Comparison of ENCODE assay signal across 11 cellular contexts in genomic region chr12:120540445-120540844, GRCh38.
A peak's percentile ranks its signal among the peaks of the same experiment; 100 is the strongest.
DNase-seq lines count a peak whose midpoint lies in the region; ATAC-seq and TF ChIP-seq lines count a peak whose summit lies in the region.
"Had no signal": no experiment of that assay in that cellular context is flagged by ENCODE, and none has a peak within 500 bp of the region (broad histone marks: within the 10 kb centered on the region; RNA-seq: fewer than 3 reads in every experiment).

No MANE protein-coding gene starts in this region.

- H3K27ac ChIP-seq in coronary artery = peak overlapping the region; percentile 96 to 100

- peak; percentile 50 for DNase-seq in AG10803 (ENCODE audit: low read depth)
- peak; percentile 8 to 42 for DNase-seq in NOMO-1 (lab: John Stamatoyannopoulos, UW; ENCODE audit: unreplicated experiment in 2 of 2)
- no peak for DNase-seq in coronary artery (ENCODE audit: low spot score)
- no peak for DNase-seq in nephron progenitor cell
- no peak for DNase-seq in anterior cingulate cortex (lab: John Stamatoyannopoulos, UW)
- DNase-seq in hippocampal formation (lab: John Stamatoyannopoulos, UW) = no peak
- DNase-seq: amygdala, NCI-H345, T1000 had no signal

- H3K4me3 Mint-ChIP-seq in nephron progenitor cell = no peak overlapping the region

- H3K4me1 Mint-ChIP-seq in nephron progenitor cell = peaks cover 36% of the 10 kb centered on the region

- no peaks in the 10 kb centered on the region for H3K9me3 Mint-ChIP-seq in nephron progenitor cell

- peaks cover 72% of the 10 kb centered on the region for H3K36me3 Mint-ChIP-seq in nephron progenitor cell (ENCODE audit: low read depth)

- H3K27ac Mint-ChIP-seq in nephron progenitor cell = peak overlapping the region; percentile 55

- TF ChIP-seq CTCF in AG10803 (conservative IDR thresholded peaks at IDR 0.05; ENCODE audit: low read length) = no peak
- no peak for TF ChIP-seq CTCF in coronary artery (IDR thresholded peaks at IDR 0.05)
- TF ChIP-seq CTCF in nephron progenitor cell (IDR thresholded peaks at IDR 0.05) = no peak

- ATAC-seq in HG03378 (IDR thresholded peaks at IDR 0.05; ENCODE audit: unreplicated experiment) = no peak
- ATAC-seq in GM21737 (IDR thresholded peaks at IDR 0.05; ENCODE audit: unreplicated experiment) = no peak

- no peaks in the 10 kb centered on the region for H3K27me3 Mint-ChIP-seq in nephron progenitor cell (ENCODE audit: low read depth, poor library complexity)

- H3K4me3 ChIP-seq in AG10803 (ENCODE audit: low read length) (no peak overlapping the region), coronary artery (no peak overlapping the region)

Comparison
In these comparisons a context has a peak if more than half of its experiments do, and no peak if none do; other contexts are left out.
1. DNase-seq: peak in AG10803 (single experiment) and NOMO-1 (2 of 2); none in coronary artery (single experiment), nephron progenitor cell (single experiment), anterior cingulate cortex (0 of 58) and hippocampal formation (0 of 2).